Comparison of ENCODE assay signal across 1 cellular context in the genomic region with DNA sequence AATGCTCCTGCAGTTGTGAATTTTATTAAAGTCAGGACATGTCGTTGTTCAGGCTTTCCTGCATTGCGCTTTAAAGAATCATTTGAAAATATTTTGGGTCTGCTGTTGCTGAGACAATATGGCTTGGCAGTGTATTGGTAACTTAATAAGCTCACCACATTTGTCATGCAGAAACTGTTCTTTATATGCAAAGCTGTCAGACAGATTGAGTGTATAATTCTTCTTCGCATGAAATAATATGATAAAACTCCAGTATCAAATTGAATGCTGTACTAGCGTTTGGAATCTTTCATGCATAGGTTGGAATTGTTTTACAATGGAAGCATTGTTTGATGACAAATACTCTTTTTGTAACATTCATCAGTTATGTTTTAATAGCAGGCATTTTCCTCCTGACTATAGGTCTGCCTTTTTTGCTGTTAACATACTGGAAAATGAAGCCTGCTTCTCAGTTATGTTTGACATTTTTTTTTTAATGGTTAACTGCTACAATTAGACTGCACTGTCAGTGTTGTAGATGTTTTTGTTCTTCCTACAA.
TF ChIP-seq lines count a peak whose summit lies in the region.

No MANE protein-coding gene starts in this region.

TF ChIP-seq in IMR-90, 13 proteins besides CTCF, POLR2A, EP300 and RAD21:
- TF ChIP-seq NFE2L2 (IDR thresholded peaks at IDR 0.05; ENCODE audit: low read depth, low read length) (no peak), FOS (IDR thresholded peaks at IDR 0.05; ENCODE audit: low read depth, low read length) (no peak), SMC3 (IDR thresholded peaks at IDR 0.05; ENCODE audit: low read depth, low read length) (no peak), RCOR1 (IDR thresholded peaks at IDR 0.05; ENCODE audit: insufficient replicate concordance, low read length) (no peak), CHD1 (IDR thresholded peaks at IDR 0.05; ENCODE audit: low read depth, low read length) (no peak), CEBPB (IDR thresholded peaks at IDR 0.05; ENCODE audit: low read depth, low read length) (no peak), MAZ (IDR thresholded peaks at IDR 0.05; ENCODE audit: borderline replicate concordance, low read depth, low read length) (no peak), MXI1 (IDR thresholded peaks at IDR 0.05; ENCODE audit: borderline replicate concordance, low read depth, low read length) (no peak), RFX5 (IDR thresholded peaks at IDR 0.05; ENCODE audit: low read depth, low read length) (no peak), BHLHE40 (IDR thresholded peaks at IDR 0.05; ENCODE audit: low read depth, low read length) (no peak), MAFK (IDR thresholded peaks at IDR 0.05; ENCODE audit: low read depth, low read length) (no peak)
- TF ChIP-seq, protein P1, sequence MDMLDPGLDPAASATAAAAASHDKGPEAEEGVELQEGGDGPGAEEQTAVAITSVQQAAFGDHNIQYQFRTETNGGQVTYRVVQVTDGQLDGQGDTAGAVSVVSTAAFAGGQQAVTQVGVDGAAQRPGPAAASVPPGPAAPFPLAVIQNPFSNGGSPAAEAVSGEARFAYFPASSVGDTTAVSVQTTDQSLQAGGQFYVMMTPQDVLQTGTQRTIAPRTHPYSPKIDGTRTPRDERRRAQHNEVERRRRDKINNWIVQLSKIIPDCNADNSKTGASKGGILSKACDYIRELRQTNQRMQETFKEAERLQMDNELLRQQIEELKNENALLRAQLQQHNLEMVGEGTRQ (IDR thresholded peaks at IDR 0.05; ENCODE audit: low read depth, low read length): no peak
- TF ChIP-seq, protein P2, sequence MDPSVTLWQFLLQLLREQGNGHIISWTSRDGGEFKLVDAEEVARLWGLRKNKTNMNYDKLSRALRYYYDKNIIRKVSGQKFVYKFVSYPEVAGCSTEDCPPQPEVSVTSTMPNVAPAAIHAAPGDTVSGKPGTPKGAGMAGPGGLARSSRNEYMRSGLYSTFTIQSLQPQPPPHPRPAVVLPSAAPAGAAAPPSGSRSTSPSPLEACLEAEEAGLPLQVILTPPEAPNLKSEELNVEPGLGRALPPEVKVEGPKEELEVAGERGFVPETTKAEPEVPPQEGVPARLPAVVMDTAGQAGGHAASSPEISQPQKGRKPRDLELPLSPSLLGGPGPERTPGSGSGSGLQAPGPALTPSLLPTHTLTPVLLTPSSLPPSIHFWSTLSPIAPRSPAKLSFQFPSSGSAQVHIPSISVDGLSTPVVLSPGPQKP (IDR thresholded peaks at IDR 0.05; ENCODE audit: borderline replicate concordance, low read depth, low read length): no peak
